ENCODE assay signal across 15 cellular contexts in genomic region chr6:149015224-149015876, GRCh38.
DNase-seq lines count a peak whose midpoint lies in the region; ATAC-seq and TF ChIP-seq lines count a peak whose summit lies in the region.
"Had no signal": no experiment of that assay in that cellular context is flagged by ENCODE, and none has a peak within 500 bp of the region (broad histone marks: within the 10 kb centered on the region; RNA-seq: fewer than 3 reads in every experiment).

No MANE protein-coding gene starts in this region.

- H3K27ac ChIP-seq in HEK293 (ENCODE audit: extremely low read depth, low read depth, low read length) (no peak overlapping the region), thyroid gland (no peak overlapping the region), SJCRH30 (no peak overlapping the region)
- H3K27ac ChIP-seq: ascending aorta, Peyer's patch had no signal

- no peak overlapping the region for H3K4me3 ChIP-seq in HEK293 (ENCODE audit: low read depth, low read length)
- no peak overlapping the region for H3K4me3 ChIP-seq in fibroblast of pulmonary artery (replicated peaks; ENCODE audit: low read depth, low read length)
- no peak overlapping the region for H3K4me3 ChIP-seq in thyroid gland (replicated peaks in 1 of 3)
- H3K4me3 ChIP-seq in SJCRH30 = no peak overlapping the region
- H3K4me3 ChIP-seq: ascending aorta, Peyer's patch had no signal

- H3K36me3 Mint-ChIP-seq in activated T-helper 17 cell treated with anti-CD3 and anti-CD28 coated beads, Interleukin-2, amount 50 U/mL, for 72 hours (ENCODE audit: low read depth) = peaks cover 15% of the 10 kb centered on the region

- H3K36me3 ChIP-seq in HEK293 (ENCODE audit: control insufficient read depth in 2 of 2, insufficient read depth in 1 of 2, low read length in 2 of 2) (no peaks in the 10 kb centered on the region), thyroid gland (peaks cover 0 to 12% of the 10 kb centered on the region in 2 donors), SJCRH30 (no peaks in the 10 kb centered on the region)
- H3K36me3 ChIP-seq: Peyer's patch had no signal

- ATAC-seq in activated T-helper 17 cell treated with anti-CD3 and anti-CD28 coated beads, Interleukin-2, amount 50 U/mL, for 72 hours (replicated peaks) = no peak
- ATAC-seq in GM21367 (IDR thresholded peaks at IDR 0.05; ENCODE audit: unreplicated experiment) = no peak
- ATAC-seq: effector memory CD8-positive, alpha-beta T cell had no signal

- no peaks in the 10 kb centered on the region for H3K4me1 ChIP-seq in HEK293 (ENCODE audit: control insufficient read depth, insufficient read depth, low read length)
- H3K4me1 ChIP-seq in thyroid gland = peaks cover 0 to 14% of the 10 kb centered on the region in 2 donors
- peaks cover 5% of the 10 kb centered on the region; the same call in 1 of the 2 replicates for H3K4me1 ChIP-seq in SJCRH30
- H3K4me1 ChIP-seq: ascending aorta, Peyer's patch had no signal

- intact Hi-C loops in thyroid gland (cut with DNase I) = no loop called here

- no peaks in the 10 kb centered on the region for H3K9me3 Mint-ChIP-seq in activated T-helper 17 cell treated with anti-CD3 and anti-CD28 coated beads, Interleukin-2, amount 50 U/mL, for 72 hours
- H3K9me3 Mint-ChIP-seq: effector memory CD8-positive, alpha-beta T cell; neural crest cell had no signal

- H3K27ac Mint-ChIP-seq in activated T-helper 17 cell treated with anti-CD3 and anti-CD28 coated beads, Interleukin-2, amount 50 U/mL, for 72 hours = peak overlapping the region; percentile 46
- H3K27ac Mint-ChIP-seq: effector memory CD8-positive, alpha-beta T cell had no signal

- POLR2A ChIA-PET in HEK293 (lab: Yijun Ruan, JAX) = no interaction called here

- peaks cover 6% of the 10 kb centered on the region for H3K4me1 Mint-ChIP-seq in activated T-helper 17 cell treated with anti-CD3 and anti-CD28 coated beads, Interleukin-2, amount 50 U/mL, for 72 hours

- CTCF ChIA-PET in HEK293 (lab: Yijun Ruan, JAX) = interaction anchor here (0.7 to 3.6 kb wide), 4 partner anchors 11 to 437 kb away, joined by 3 to 20 read pairs (median 4); no protein-coding TSS in a partner anchor

- 66 to 67% methylated on average over 5 of the region's 5 CpGs for WGBS in thyroid gland, 2 donors

- H3K27me3 ChIP-seq in thyroid gland = no peaks in the 10 kb centered on the region
- no peaks in the 10 kb centered on the region for H3K27me3 ChIP-seq in SJCRH30
- H3K27me3 ChIP-seq: ascending aorta, Peyer's patch had no signal

- DNase-seq in fibroblast of pulmonary artery (ENCODE audit: low read depth) = peak; percentile 78
- peak; percentile 30 to 37 for DNase-seq in thyroid gland
- DNase-seq in SJCRH30 = no peak
- no peak for DNase-seq in NCI-H524 treated with DMSO at 0.1 percent for 48 hours (lab: John Stamatoyannopoulos, UW)
- DNase-seq: activated CD4-positive, alpha-beta T cell treated with anti-CD3 and anti-CD28 coated beads, Interleukin-2, amount 50 U/mL, for 48 hours; effector memory CD8-positive, alpha-beta T cell; NCI-H1417 treated with DMSO at 0.1 percent for 48 hours; NCI-H446 treated with DMSO at 0.1 percent for 48 hours; Peyer's patch; small intestine had no signal

- TF ChIP-seq POLR2A in thyroid gland (IDR thresholded peaks at IDR 0.05) = no peak

- H3K9me3 ChIP-seq in HEK293 (ENCODE audit: control insufficient read depth, insufficient read depth, low read depth, low read length) = no peaks in the 10 kb centered on the region
- no peaks in the 10 kb centered on the region for H3K9me3 ChIP-seq in thyroid gland
- H3K9me3 ChIP-seq in SJCRH30 (replicated peaks) = no peaks in the 10 kb centered on the region
- H3K9me3 ChIP-seq: ascending aorta, Peyer's patch had no signal

- H3K4me3 Mint-ChIP-seq in activated T-helper 17 cell treated with anti-CD3 and anti-CD28 coated beads, Interleukin-2, amount 50 U/mL, for 72 hours = no peak overlapping the region
- H3K4me3 Mint-ChIP-seq: effector memory CD8-positive, alpha-beta T cell; neural crest cell had no signal

- TF ChIP-seq CTCF in HEK293 (tag by site-specific recombination; IDR thresholded peaks at IDR 0.05) (no peak), fibroblast of pulmonary artery (IDR thresholded peaks at IDR 0.05; ENCODE audit: low read length, missing control alignments) (no peak), thyroid gland (IDR thresholded peaks at IDR 0.05) (no peak)

- no peaks in the 10 kb centered on the region for H3K27me3 Mint-ChIP-seq in activated T-helper 17 cell treated with anti-CD3 and anti-CD28 coated beads, Interleukin-2, amount 50 U/mL, for 72 hours
- H3K27me3 Mint-ChIP-seq: effector memory CD8-positive, alpha-beta T cell had no signal

TF ChIP-seq in HEK293, 187 proteins besides CTCF, POLR2A, EP300 and RAD21 (continues in another document):
- TF ChIP-seq ZBTB17 (tag by site-specific recombination; IDR thresholded peaks at IDR 0.05) (no peak), PRDM1 (tag by site-specific recombination; IDR thresholded peaks at IDR 0.05) (no peak), ZNF514 (tag by site-specific recombination; IDR thresholded peaks at IDR 0.05) (no peak), ZNF280C (tag by site-specific recombination; IDR thresholded peaks at IDR 0.05) (no peak), MYNN (tag by site-specific recombination; IDR thresholded peaks at IDR 0.05; ENCODE audit: borderline replicate concordance) (no peak), KLF17 (tag by site-specific recombination; IDR thresholded peaks at IDR 0.05) (no peak), ZIC2 (tag by site-specific recombination; IDR thresholded peaks at IDR 0.05) (peak; percentile 42), MEIS1 (CRISPR knock-in tag; IDR thresholded peaks at IDR 0.05; ENCODE audit: borderline replicate concordance) (no peak), ZNF621 (tag by site-specific recombination; IDR thresholded peaks at IDR 0.05) (no peak), ZNF23 (tag by site-specific recombination; IDR thresholded peaks at IDR 0.05; ENCODE audit: borderline replicate concordance) (no peak), HIC1 (tag by site-specific recombination; IDR thresholded peaks at IDR 0.05) (0 out of 2 replicates have a peak, but pooled peaks have one; percentile 27), ZNF19 (tag by site-specific recombination; IDR thresholded peaks at IDR 0.05; ENCODE audit: low read depth) (no peak), ZBTB1 (tag by site-specific recombination; IDR thresholded peaks at IDR 0.05) (no peak), KLF16 (tag by site-specific recombination; IDR thresholded peaks at IDR 0.05) (no peak), GLIS1 (tag by site-specific recombination; IDR thresholded peaks at IDR 0.05) (0 out of 2 replicates have a peak, but pooled peaks have one; percentile 25), ZNF112 (tag by site-specific recombination; IDR thresholded peaks at IDR 0.05) (no peak), ZNF747 (tag by site-specific recombination; IDR thresholded peaks at IDR 0.05) (no peak), ZNF335 (tag by site-specific recombination; conservative IDR thresholded peaks at IDR 0.05) (peak; percentile 71)

Comparison
In these comparisons a context has a peak if more than half of its experiments do, and no peak if none do; other contexts are left out.
1. DNase-seq: peak in fibroblast of pulmonary artery (single experiment) and thyroid gland (2 of 2); none in SJCRH30 (0 of 2) and NCI-H524 treated with DMSO at 0.1 percent for 48 hours (single experiment).